In the genomic region with DNA sequence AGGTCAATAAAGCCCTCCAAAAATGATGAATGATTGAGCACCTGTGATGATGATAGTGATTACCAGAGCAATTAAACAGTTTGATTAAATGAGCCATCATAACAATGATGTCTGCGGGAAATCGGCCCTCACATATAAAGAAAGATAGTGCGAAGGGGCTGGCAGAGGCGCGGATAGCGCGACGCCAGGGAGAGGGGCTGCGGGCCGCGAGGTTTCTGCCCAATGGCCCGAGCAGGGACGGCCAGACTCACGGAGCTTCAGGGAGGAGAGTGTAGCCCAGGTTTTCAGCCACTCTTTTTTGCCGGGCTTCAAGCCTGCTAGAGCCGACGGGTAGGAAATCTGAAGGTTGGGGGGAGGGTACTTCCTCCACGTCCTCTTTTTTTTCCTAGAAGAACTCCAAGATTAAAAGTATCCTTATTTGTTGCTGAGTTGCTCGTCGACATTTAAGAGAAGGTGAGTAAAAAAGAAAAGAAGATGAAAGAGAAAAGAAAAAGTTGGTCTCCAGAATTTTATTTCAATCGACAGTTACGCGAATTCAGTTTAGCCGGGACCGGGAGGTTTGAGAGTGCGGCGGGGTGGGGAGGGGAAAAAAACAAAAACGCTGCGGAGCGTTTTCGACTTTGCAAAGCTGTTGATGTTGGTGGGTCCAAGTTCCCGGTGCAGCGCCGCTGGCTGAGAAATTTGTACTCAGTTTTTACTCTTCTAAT, we compare ENCODE assay signal across 1 cellular context.
TF ChIP-seq lines count a peak whose summit lies in the region.

No MANE protein-coding gene starts in this region.

TF ChIP-seq in GM12878, 131 proteins besides CTCF, POLR2A, EP300 and RAD21 (continued from another document):
- TF ChIP-seq ZBTB11 (CRISPR knock-in tag; IDR thresholded peaks at IDR 0.05), result no peak
- TF ChIP-seq JUND (IDR thresholded peaks at IDR 0.05; ENCODE audit: low read depth, low read length), result no peak
- TF ChIP-seq ESRRA (IDR thresholded peaks at IDR 0.05; ENCODE audit: low read length), result no peak
- TF ChIP-seq NR2C2 (IDR thresholded peaks at IDR 0.05; ENCODE audit: borderline replicate concordance, control insufficient read depth, insufficient read length, low read depth), result no peak
- TF ChIP-seq STAT1 (conservative IDR thresholded peaks at IDR 0.05), result no peak
- no peak for TF ChIP-seq BMI1 (IDR thresholded peaks at IDR 0.05; ENCODE audit: borderline replicate concordance)
- no peak for TF ChIP-seq POU2F2 (IDR thresholded peaks at IDR 0.05; ENCODE audit: borderline replicate concordance, low read depth, low read length)
- TF ChIP-seq, protein P1, sequence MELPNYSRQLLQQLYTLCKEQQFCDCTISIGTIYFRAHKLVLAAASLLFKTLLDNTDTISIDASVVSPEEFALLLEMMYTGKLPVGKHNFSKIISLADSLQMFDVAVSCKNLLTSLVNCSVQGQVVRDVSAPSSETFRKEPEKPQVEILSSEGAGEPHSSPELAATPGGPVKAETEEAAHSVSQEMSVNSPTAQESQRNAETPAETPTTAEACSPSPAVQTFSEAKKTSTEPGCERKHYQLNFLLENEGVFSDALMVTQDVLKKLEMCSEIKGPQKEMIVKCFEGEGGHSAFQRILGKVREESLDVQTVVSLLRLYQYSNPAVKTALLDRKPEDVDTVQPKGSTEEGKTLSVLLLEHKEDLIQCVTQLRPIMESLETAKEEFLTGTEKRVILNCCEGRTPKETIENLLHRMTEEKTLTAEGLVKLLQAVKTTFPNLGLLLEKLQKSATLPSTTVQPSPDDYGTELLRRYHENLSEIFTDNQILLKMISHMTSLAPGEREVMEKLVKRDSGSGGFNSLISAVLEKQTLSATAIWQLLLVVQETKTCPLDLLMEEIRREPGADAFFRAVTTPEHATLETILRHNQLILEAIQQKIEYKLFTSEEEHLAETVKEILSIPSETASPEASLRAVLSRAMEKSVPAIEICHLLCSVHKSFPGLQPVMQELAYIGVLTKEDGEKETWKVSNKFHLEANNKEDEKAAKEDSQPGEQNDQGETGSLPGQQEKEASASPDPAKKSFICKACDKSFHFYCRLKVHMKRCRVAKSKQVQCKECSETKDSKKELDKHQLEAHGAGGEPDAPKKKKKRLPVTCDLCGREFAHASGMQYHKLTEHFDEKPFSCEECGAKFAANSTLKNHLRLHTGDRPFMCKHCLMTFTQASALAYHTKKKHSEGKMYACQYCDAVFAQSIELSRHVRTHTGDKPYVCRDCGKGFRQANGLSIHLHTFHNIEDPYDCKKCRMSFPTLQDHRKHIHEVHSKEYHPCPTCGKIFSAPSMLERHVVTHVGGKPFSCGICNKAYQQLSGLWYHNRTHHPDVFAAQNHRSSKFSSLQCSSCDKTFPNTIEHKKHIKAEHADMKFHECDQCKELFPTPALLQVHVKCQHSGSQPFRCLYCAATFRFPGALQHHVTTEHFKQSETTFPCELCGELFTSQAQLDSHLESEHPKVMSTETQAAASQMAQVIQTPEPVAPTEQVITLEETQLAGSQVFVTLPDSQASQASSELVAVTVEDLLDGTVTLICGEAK (IDR thresholded peaks at IDR 0.05; ENCODE audit: borderline replicate concordance), result no peak
- TF ChIP-seq, protein P2, sequence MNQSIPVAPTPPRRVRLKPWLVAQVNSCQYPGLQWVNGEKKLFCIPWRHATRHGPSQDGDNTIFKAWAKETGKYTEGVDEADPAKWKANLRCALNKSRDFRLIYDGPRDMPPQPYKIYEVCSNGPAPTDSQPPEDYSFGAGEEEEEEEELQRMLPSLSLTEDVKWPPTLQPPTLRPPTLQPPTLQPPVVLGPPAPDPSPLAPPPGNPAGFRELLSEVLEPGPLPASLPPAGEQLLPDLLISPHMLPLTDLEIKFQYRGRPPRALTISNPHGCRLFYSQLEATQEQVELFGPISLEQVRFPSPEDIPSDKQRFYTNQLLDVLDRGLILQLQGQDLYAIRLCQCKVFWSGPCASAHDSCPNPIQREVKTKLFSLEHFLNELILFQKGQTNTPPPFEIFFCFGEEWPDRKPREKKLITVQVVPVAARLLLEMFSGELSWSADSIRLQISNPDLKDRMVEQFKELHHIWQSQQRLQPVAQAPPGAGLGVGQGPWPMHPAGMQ (IDR thresholded peaks at IDR 0.05; ENCODE audit: borderline replicate concordance), result no peak
- no peak for TF ChIP-seq RCOR1 (conservative IDR thresholded peaks at IDR 0.05; ENCODE audit: low read depth, low read length)
- TF ChIP-seq NBN (IDR thresholded peaks at IDR 0.05), result no peak
- no peak for TF ChIP-seq SUZ12 (IDR thresholded peaks at IDR 0.05; ENCODE audit: unreplicated experiment)
- no peak for TF ChIP-seq BCL3 (IDR thresholded peaks at IDR 0.05; ENCODE audit: borderline replicate concordance, insufficient read depth, low read depth, low read length, poor library complexity, severe bottlenecking)
- TF ChIP-seq SPI1 (IDR thresholded peaks at IDR 0.05; ENCODE audit: borderline replicate concordance, insufficient read depth, low read depth, low read length), result no peak
- no peak for TF ChIP-seq PML (IDR thresholded peaks at IDR 0.05; ENCODE audit: low read length)
